Comparison of ENCODE assay signal across 10 cellular contexts in the genomic region with DNA sequence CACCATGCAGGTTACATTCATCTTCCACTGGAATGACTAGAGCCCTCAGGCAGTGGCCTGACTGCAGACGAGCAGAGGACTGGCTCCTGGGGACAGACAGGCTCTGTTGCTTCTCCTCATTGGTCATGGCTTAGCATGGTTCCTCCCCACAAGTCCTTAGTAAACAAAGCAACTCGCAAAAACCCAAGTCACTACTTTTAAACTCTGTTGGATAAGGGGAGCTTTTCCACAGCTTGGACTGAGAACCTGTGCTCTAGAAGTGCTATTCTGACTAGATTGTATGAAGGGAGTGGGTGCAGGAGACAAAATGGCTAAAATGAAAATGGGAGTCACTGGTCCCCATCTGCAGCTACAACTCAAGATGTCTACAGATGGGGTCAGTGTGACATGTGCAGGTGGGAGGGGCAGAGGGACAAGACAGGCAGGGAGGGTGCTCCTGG. TPM values are rescaled to one million over a fixed set of nuclear protein-coding genes. Genes with fewer than 3 reads are reported as not detected.
DNase-seq lines count a peak whose midpoint lies in the region; ATAC-seq, FAIRE-seq and TF ChIP-seq lines count a peak whose summit lies in the region.
"Not testable (repeated sequence)": the region's sequence is repeated elsewhere in the genome, so short reads cannot be mapped to it uniquely, and the experiment has no call there.
"Had no signal": no experiment of that assay in that cellular context is flagged by ENCODE, and none has a peak within 500 bp of the region (broad histone marks: within the 10 kb centered on the region; RNA-seq: fewer than 3 reads in every experiment).

No MANE protein-coding gene starts in this region.

- not testable (repeated sequence) for TF ChIP-seq CTCF in 22Rv1 (IDR thresholded peaks at IDR 0.05); GM23338 (conservative IDR thresholded peaks at IDR 0.05; ENCODE audit: low read depth in 2 of 2); PC-9 (conservative IDR thresholded peaks at IDR 0.05); foreskin fibroblast (IDR thresholded peaks at IDR 0.05; ENCODE audit: low read depth, low read length); HepG2 (CRISPR knock-in tag; IDR thresholded peaks at IDR 0.05)

- H3K36me3 Mint-ChIP-seq in GM23338 (ENCODE audit: low read depth); stimulated activated effector memory CD8-positive, alpha-beta T cell treated with anti-CD3 and anti-CD28 coated beads, Interleukin-12 subunit alpha, Interleukin-12 subunit beta, amount 100 ng/mL, for 72 hours: not testable (repeated sequence)

- not testable (repeated sequence) for H3K36me3 ChIP-seq in GM23338 (ENCODE audit: insufficient read depth); PC-9 (ENCODE audit: low read depth); HepG2 (replicated peaks in 1 of 2; ENCODE audit: control insufficient read depth in 1 of 2, insufficient read depth in 2 of 2, low read length in 2 of 2)

- H3K9me2 ChIP-seq in GM23338 (ENCODE audit: insufficient read depth); PC-9 (ENCODE audit: insufficient read depth): not testable (repeated sequence)

- H3K27me3 Mint-ChIP-seq in GM23338 (ENCODE audit: insufficient read depth, low read depth, poor library complexity), result not testable (repeated sequence)

- H2AFZ ChIP-seq in GM23338; PC-9; HepG2 (ENCODE audit: low read length): not testable (repeated sequence)

- not testable (repeated sequence) for TF ChIP-seq EP300 in HepG2 (IDR thresholded peaks at IDR 0.05; ENCODE audit: low read depth in 2 of 2, low read length in 2 of 2); HepG2 (CRISPR knock-in tag; IDR thresholded peaks at IDR 0.05; ENCODE audit: borderline replicate concordance)

- not testable (repeated sequence) for H3K9ac ChIP-seq in HepG2 (ENCODE audit: insufficient read depth, low read depth, low read length)

- H3K27ac ChIP-seq in 22Rv1 (peak overlapping the region; percentile 62), PC-9 (peak overlapping the region; percentile 35; the same call in 1 of the 2 replicates)
- not testable (repeated sequence) for H3K27ac ChIP-seq in GM23338 (ENCODE audit: low read depth); HepG2 (ENCODE audit: extremely low read length, insufficient read depth, low read length)

- H3K4me3 Mint-ChIP-seq in GM23338; stimulated activated effector memory CD8-positive, alpha-beta T cell treated with anti-CD3 and anti-CD28 coated beads, Interleukin-12 subunit alpha, Interleukin-12 subunit beta, amount 100 ng/mL, for 72 hours: not testable (repeated sequence)

- H3K27ac Mint-ChIP-seq in GM23338, result peak overlapping the region; percentile 23; the same call in 1 of the 2 replicates
- peak overlapping the region; percentile 56 for H3K27ac Mint-ChIP-seq in stimulated activated effector memory CD8-positive, alpha-beta T cell treated with anti-CD3 and anti-CD28 coated beads, Interleukin-12 subunit alpha, Interleukin-12 subunit beta, amount 100 ng/mL, for 72 hours

- H3K27me3 ChIP-seq in GM23338 (ENCODE audit: insufficient read depth); PC-9 (ENCODE audit: insufficient read depth, low read depth); HepG2 (ENCODE audit: control insufficient read depth in 1 of 2, insufficient read depth in 2 of 2, low read length in 2 of 2): not testable (repeated sequence)

- BruUV-seq in PC-9 (replicated peaks; lab: Mats Ljungman, UMichigan); HepG2 (replicated peaks; lab: Mats Ljungman, UMichigan): not testable (repeated sequence)

- not testable (repeated sequence) for H3F3A ChIP-seq in GM23338 (replicated peaks; ENCODE audit: low read depth)
- H3F3A ChIP-seq in PC-9 (ENCODE audit: insufficient read depth, low read depth), result peaks cover 40% of the 10 kb centered on the region

- not testable (repeated sequence) for H4K20me1 ChIP-seq in GM23338 (replicated peaks; ENCODE audit: insufficient read depth); PC-9 (ENCODE audit: insufficient read depth); HepG2 (ENCODE audit: insufficient read depth, low read length)

- H3K4me1 Mint-ChIP-seq in GM23338; stimulated activated effector memory CD8-positive, alpha-beta T cell treated with anti-CD3 and anti-CD28 coated beads, Interleukin-12 subunit alpha, Interleukin-12 subunit beta, amount 100 ng/mL, for 72 hours: not testable (repeated sequence)

- not testable (repeated sequence) for H3K4me2 ChIP-seq in GM23338, PC-9
- peak overlapping the region; percentile 39; the same call in 1 of the 2 replicates for H3K4me2 ChIP-seq in HepG2 (ENCODE audit: low read depth, low read length)

- CTCF ChIA-PET in PC-9 (lab: Charles Lee); HepG2 (lab: Yijun Ruan, JAX; ENCODE audit: low intra/inter-chr PET ratio, low total read pairs): not testable (repeated sequence)

- POLR2A ChIA-PET in PC-9 (lab: Charles Lee; ENCODE audit: unreplicated experiment), result interaction anchor here (0.6 to 0.7 kb wide), 2 partner anchors 40 to 52 kb away, joined by 3 to 8 read pairs; partner anchors contain the start of gene MRPL49
- POLR2A ChIA-PET in HepG2 (lab: Yijun Ruan, JAX), result interaction anchor here (1.6 to 2.9 kb wide), 2 partner anchors 39 to 52 kb away, joined by 4 to 13 read pairs; partner anchors contain the start of genes FAU and MRPL49

- H3K9me3 ChIP-seq in PC-9 (ENCODE audit: insufficient read depth, low read depth); HepG2 (ENCODE audit: low read length): not testable (repeated sequence)

- not testable (repeated sequence) for H3K4me3 ChIP-seq in GM23338; PC-9; foreskin fibroblast (ENCODE audit: low read depth in 1 of 2, low read length in 2 of 2); HepG2 (replicated peaks in 1 of 3; ENCODE audit: insufficient read depth in 1 of 3, low read depth in 2 of 3, low read length in 3 of 3)

- intact Hi-C loops in PC-9 (cut with micrococcal nuclease; ENCODE audit: unreplicated experiment); HepG2 (cut with micrococcal nuclease; ENCODE audit: unreplicated experiment): not testable (repeated sequence)

- DNase-seq in GM23338 (ENCODE audit: low spot score); HepG2 (ENCODE audit: low spot score); stimulated activated effector memory CD8-positive, alpha-beta T cell treated with anti-CD3 and anti-CD28 coated beads, Interleukin-12 subunit alpha, Interleukin-12 subunit beta, amount 100 ng/mL, for 72 hours (ENCODE audit: low spot score in 2 of 2): not testable (repeated sequence)
- peak; percentile 75 for DNase-seq in M059J (ENCODE audit: low read depth)
- DNase-seq in PC-9, result peak; percentile 55 to 74
- DNase-seq in activated CD8-positive, alpha-beta memory T cell treated with anti-CD3 and anti-CD28 coated beads for 24 hours, result peak; percentile 32
- peak; percentile 21 to 36 for DNase-seq in foreskin fibroblast

- FAIRE-seq in HepG2 (lab: Jason Lieb, UNC), result not testable (repeated sequence)

- WGBS in HepG2 (ENCODE audit: low lambda C conversion rate), result 8% methylated on average over 2 of the region's 2 CpGs

- H3K79me2 ChIP-seq in GM23338 (replicated peaks; ENCODE audit: insufficient read depth); PC-9 (ENCODE audit: low read depth); HepG2 (ENCODE audit: insufficient read depth, low read length): not testable (repeated sequence)

- not testable (repeated sequence) for H3K4me1 ChIP-seq in GM23338 (ENCODE audit: insufficient read depth); PC-9 (replicated peaks; ENCODE audit: insufficient read depth)
- peaks cover 39% of the 10 kb centered on the region for H3K4me1 ChIP-seq in HepG2 (ENCODE audit: insufficient read depth, low read length)

- not testable (repeated sequence) for TF ChIP-seq RAD21 in HepG2 (CRISPR knock-in tag; IDR thresholded peaks at IDR 0.05)

- not testable (repeated sequence) for TF ChIP-seq POLR2A in HepG2 (IDR thresholded peaks at IDR 0.05; ENCODE audit: insufficient read depth in 1 of 2, low read depth in 2 of 2, low read length in 2 of 2)

- ATAC-seq in GM23338; stimulated activated effector memory CD8-positive, alpha-beta T cell treated with anti-CD3 and anti-CD28 coated beads, Interleukin-12 subunit alpha, Interleukin-12 subunit beta, amount 100 ng/mL, for 72 hours: not testable (repeated sequence)
- ATAC-seq in HepG2, result peak; percentile 41; the same call in 1 of the 3 replicates

- in situ Hi-C loops in HepG2 (cut with HindIII; ENCODE audit: extremely low pct_ligation_motif_present, low pct_unique_long_range_greater_than_20kb), result not testable (repeated sequence)

- H3K9me3 Mint-ChIP-seq in GM23338; stimulated activated effector memory CD8-positive, alpha-beta T cell treated with anti-CD3 and anti-CD28 coated beads, Interleukin-12 subunit alpha, Interleukin-12 subunit beta, amount 100 ng/mL, for 72 hours: not testable (repeated sequence)

RNA-seq across cellular contexts. Expression of gene SPDYC, which starts 4.6 kb away (rescaled TPM):
- not detected in 2 replicates for total RNA-seq in GM23338 (2014; rRNA removed; shearing (Covaris generic))
- polyA plus RNA-seq in GM23338 (2016; fragmentation: Nextera tagmentation; extraction: Ambion mirVana) (0.27 and 0.52 TPM in 2 replicates), HepG2 (2011; rRNA removed) (0.26 and 0.33 TPM in 2 replicates)
- total RNA-seq in M059J (2014; rRNA removed; shearing (Covaris generic)), result not detected in 2 replicates
- total RNA-seq in PC-9 (2021) (not detected in 2 replicates), HepG2 (2016; rRNA removed; fragmentation: Illumina TruSeq; extraction: Trizol) (0.15 TPM in 1 of 2 replicates, not detected in the other)
- total RNA-seq in HepG2 (2016; cell fraction: cytosol; rRNA removed; fragmentation: Illumina TruSeq; extraction: Trizol; ENCODE audit: low read depth), result not detected in 2 replicates
- total RNA-seq in HepG2 (2016; cell fraction: insoluble cytoplasmic fraction; rRNA removed; fragmentation: Illumina TruSeq; extraction: Trizol), result 0.15 and 0.19 TPM in 2 replicates
- total RNA-seq in HepG2 (2016; cell fraction: membrane; rRNA removed; fragmentation: Illumina TruSeq; extraction: Trizol), result not detected in 2 replicates
- not detected in 2 replicates for total RNA-seq in HepG2 (2016; cell fraction: nucleus; rRNA removed; fragmentation: Illumina TruSeq; extraction: Trizol)
- 0.18 and 0.28 TPM in 2 replicates for polyA plus RNA-seq in HepG2 (2011; cell fraction: cytosol; rRNA removed)
- 0.42 and 0.71 TPM in 2 replicates for polyA plus RNA-seq in HepG2 (2011; cell fraction: nucleus; rRNA removed)
- polyA plus RNA-seq in HepG2 (2012), result 0.39 and 0.44 TPM in 2 replicates
- polyA plus RNA-seq in HepG2 (2016; cell fraction: cytosol; fragmentation: Illumina TruSeq; extraction: Trizol; ENCODE audit: low read depth), result not detected in 2 replicates
- not detected in 2 replicates for polyA plus RNA-seq in HepG2 (2016; cell fraction: insoluble cytoplasmic fraction; fragmentation: Illumina TruSeq; extraction: Trizol; ENCODE audit: low read depth)
- polyA plus RNA-seq in HepG2 (2016; cell fraction: membrane; fragmentation: Illumina TruSeq; extraction: Trizol; ENCODE audit: low read depth), result not detected in 2 replicates
- 0.52 TPM in 1 of 2 replicates, not detected in the other for polyA plus RNA-seq in HepG2 (2016; cell fraction: nucleus; fragmentation: Illumina TruSeq; extraction: Trizol; ENCODE audit: insufficient read depth, low read depth)
- not detected in 2 replicates for polyA minus RNA-seq in HepG2 (2011; rRNA and poly(A)+ RNA removed; ENCODE audit: low replicate concordance)
- 0.59 TPM in 1 of 2 replicates, not detected in the other for polyA minus RNA-seq in HepG2 (2011; cell fraction: cytosol; rRNA and poly(A)+ RNA removed)
- polyA minus RNA-seq in HepG2 (2011; cell fraction: nucleus; rRNA and poly(A)+ RNA removed), result not detected in 2 replicates
- total RNA-seq: Right ventricle myocardium superior had no signal
- polyA plus RNA-seq: BJ had no signal

RNA-seq across cellular contexts. Expression of gene CAPN1, which starts 7.1 kb away (rescaled TPM):
- 271 and 277 TPM in 2 replicates for total RNA-seq in GM23338 (2014; rRNA removed; shearing (Covaris generic))
- 63.0 and 67.3 TPM in 2 replicates for polyA plus RNA-seq in GM23338 (2016; fragmentation: Nextera tagmentation; extraction: Ambion mirVana)
- total RNA-seq in M059J (2014; rRNA removed; shearing (Covaris generic)), result 208 and 246 TPM in 2 replicates
- total RNA-seq in PC-9 (2021), result 502 and 559 TPM in 2 replicates
- total RNA-seq in HepG2 (2016; rRNA removed; fragmentation: Illumina TruSeq; extraction: Trizol), result 51.2 and 57.3 TPM in 2 replicates
- total RNA-seq in HepG2 (2016; cell fraction: cytosol; rRNA removed; fragmentation: Illumina TruSeq; extraction: Trizol; ENCODE audit: low read depth), result 26.4 and 34.4 TPM in 2 replicates
- total RNA-seq in HepG2 (2016; cell fraction: insoluble cytoplasmic fraction; rRNA removed; fragmentation: Illumina TruSeq; extraction: Trizol), result 43.3 and 63.5 TPM in 2 replicates
- total RNA-seq in HepG2 (2016; cell fraction: membrane; rRNA removed; fragmentation: Illumina TruSeq; extraction: Trizol), result 26.6 and 29.7 TPM in 2 replicates
- total RNA-seq in HepG2 (2016; cell fraction: nucleus; rRNA removed; fragmentation: Illumina TruSeq; extraction: Trizol), result 37.0 and 44.2 TPM in 2 replicates
- 82.6 and 92.6 TPM in 2 replicates for polyA plus RNA-seq in HepG2 (2011; rRNA removed)
- polyA plus RNA-seq in HepG2 (2011; cell fraction: cytosol; rRNA removed), result 23.9 and 34.7 TPM in 2 replicates
- polyA plus RNA-seq in HepG2 (2011; cell fraction: nucleus; rRNA removed), result 429 and 543 TPM in 2 replicates
- 41.7 and 58.1 TPM in 2 replicates for polyA plus RNA-seq in HepG2 (2012)
- 11.8 and 12.0 TPM in 2 replicates for polyA plus RNA-seq in HepG2 (2016; cell fraction: cytosol; fragmentation: Illumina TruSeq; extraction: Trizol; ENCODE audit: low read depth)
- 39.8 and 54.5 TPM in 2 replicates for polyA plus RNA-seq in HepG2 (2016; cell fraction: insoluble cytoplasmic fraction; fragmentation: Illumina TruSeq; extraction: Trizol; ENCODE audit: low read depth)
- 24.4 and 28.3 TPM in 2 replicates for polyA plus RNA-seq in HepG2 (2016; cell fraction: membrane; fragmentation: Illumina TruSeq; extraction: Trizol; ENCODE audit: low read depth)
- polyA plus RNA-seq in HepG2 (2016; cell fraction: nucleus; fragmentation: Illumina TruSeq; extraction: Trizol; ENCODE audit: insufficient read depth, low read depth), result 116 and 118 TPM in 2 replicates
- 129 and 175 TPM in 2 replicates for polyA minus RNA-seq in HepG2 (2011; rRNA and poly(A)+ RNA removed; ENCODE audit: low replicate concordance)
- 33.2 and 36.8 TPM in 2 replicates for polyA minus RNA-seq in HepG2 (2011; cell fraction: cytosol; rRNA and poly(A)+ RNA removed)
- polyA minus RNA-seq in HepG2 (2011; cell fraction: nucleus; rRNA and poly(A)+ RNA removed), result 47.1 and 54.0 TPM in 2 replicates

RNA-seq across cellular contexts. Expression of gene SYVN1, which starts 40.3 kb away (rescaled TPM):
- 28.3 and 28.7 TPM in 2 replicates for total RNA-seq in GM23338 (2014; rRNA removed; shearing (Covaris generic))
- polyA plus RNA-seq in GM23338 (2016; fragmentation: Nextera tagmentation; extraction: Ambion mirVana) (13.8 and 14.0 TPM in 2 replicates), HepG2 (2011; rRNA removed) (22.5 and 25.8 TPM in 2 replicates)
- total RNA-seq in M059J (2014; rRNA removed; shearing (Covaris generic)), result 27.0 and 37.8 TPM in 2 replicates
- total RNA-seq in PC-9 (2021) (40.9 and 51.5 TPM in 2 replicates), HepG2 (2016; rRNA removed; fragmentation: Illumina TruSeq; extraction: Trizol) (7.4 and 10.3 TPM in 2 replicates)
- 5.5 and 6.4 TPM in 2 replicates for total RNA-seq in HepG2 (2016; cell fraction: cytosol; rRNA removed; fragmentation: Illumina TruSeq; extraction: Trizol; ENCODE audit: low read depth)
- total RNA-seq in HepG2 (2016; cell fraction: insoluble cytoplasmic fraction; rRNA removed; fragmentation: Illumina TruSeq; extraction: Trizol), result 7.6 and 9.3 TPM in 2 replicates
- 5.6 and 6.7 TPM in 2 replicates for total RNA-seq in HepG2 (2016; cell fraction: membrane; rRNA removed; fragmentation: Illumina TruSeq; extraction: Trizol)
- 25.3 and 26.9 TPM in 2 replicates for total RNA-seq in HepG2 (2016; cell fraction: nucleus; rRNA removed; fragmentation: Illumina TruSeq; extraction: Trizol)
- polyA plus RNA-seq in HepG2 (2011; cell fraction: cytosol; rRNA removed), result 17.6 and 23.4 TPM in 2 replicates
- polyA plus RNA-seq in HepG2 (2011; cell fraction: nucleus; rRNA removed), result 115 and 119 TPM in 2 replicates
- polyA plus RNA-seq in HepG2 (2012), result 33.9 and 47.9 TPM in 2 replicates
- 2.0 and 2.2 TPM in 2 replicates for polyA plus RNA-seq in HepG2 (2016; cell fraction: cytosol; fragmentation: Illumina TruSeq; extraction: Trizol; ENCODE audit: low read depth)
- polyA plus RNA-seq in HepG2 (2016; cell fraction: insoluble cytoplasmic fraction; fragmentation: Illumina TruSeq; extraction: Trizol; ENCODE audit: low read depth), result 7.4 and 12.4 TPM in 2 replicates
- polyA plus RNA-seq in HepG2 (2016; cell fraction: membrane; fragmentation: Illumina TruSeq; extraction: Trizol; ENCODE audit: low read depth), result 3.4 and 4.9 TPM in 2 replicates
- 64.5 and 69.0 TPM in 2 replicates for polyA plus RNA-seq in HepG2 (2016; cell fraction: nucleus; fragmentation: Illumina TruSeq; extraction: Trizol; ENCODE audit: insufficient read depth, low read depth)
- 98.7 and 122 TPM in 2 replicates for polyA minus RNA-seq in HepG2 (2011; rRNA and poly(A)+ RNA removed; ENCODE audit: low replicate concordance)
- 35.8 and 47.2 TPM in 2 replicates for polyA minus RNA-seq in HepG2 (2011; cell fraction: cytosol; rRNA and poly(A)+ RNA removed)
- polyA minus RNA-seq in HepG2 (2011; cell fraction: nucleus; rRNA and poly(A)+ RNA removed), result 51.0 and 56.2 TPM in 2 replicates

RNA-seq across cellular contexts. Expression of gene MRPL49, which starts 52.5 kb away (rescaled TPM):
- total RNA-seq in GM23338 (2014; rRNA removed; shearing (Covaris generic)), result 61.9 and 64.9 TPM in 2 replicates
- polyA plus RNA-seq in GM23338 (2016; fragmentation: Nextera tagmentation; extraction: Ambion mirVana), result 27.7 and 28.4 TPM in 2 replicates
- 68.9 and 87.8 TPM in 2 replicates for total RNA-seq in M059J (2014; rRNA removed; shearing (Covaris generic))
- total RNA-seq in PC-9 (2021), result 84.5 and 95.0 TPM in 2 replicates
- 53.3 and 63.2 TPM in 2 replicates for total RNA-seq in HepG2 (2016; rRNA removed; fragmentation: Illumina TruSeq; extraction: Trizol)
- 9.5 and 10.0 TPM in 2 replicates for total RNA-seq in HepG2 (2016; cell fraction: cytosol; rRNA removed; fragmentation: Illumina TruSeq; extraction: Trizol; ENCODE audit: low read depth)
- total RNA-seq in HepG2 (2016; cell fraction: insoluble cytoplasmic fraction; rRNA removed; fragmentation: Illumina TruSeq; extraction: Trizol), result 54.6 and 65.9 TPM in 2 replicates
- total RNA-seq in HepG2 (2016; cell fraction: membrane; rRNA removed; fragmentation: Illumina TruSeq; extraction: Trizol), result 26.1 and 26.5 TPM in 2 replicates
- 17.5 and 18.4 TPM in 2 replicates for total RNA-seq in HepG2 (2016; cell fraction: nucleus; rRNA removed; fragmentation: Illumina TruSeq; extraction: Trizol)
- polyA plus RNA-seq in HepG2 (2011; rRNA removed), result 39.2 and 41.4 TPM in 2 replicates
- 45.2 and 53.6 TPM in 2 replicates for polyA plus RNA-seq in HepG2 (2011; cell fraction: cytosol; rRNA removed)
- 10.1 and 14.8 TPM in 2 replicates for polyA plus RNA-seq in HepG2 (2011; cell fraction: nucleus; rRNA removed)
- 19.0 and 22.8 TPM in 2 replicates for polyA plus RNA-seq in HepG2 (2012)
- polyA plus RNA-seq in HepG2 (2016; cell fraction: cytosol; fragmentation: Illumina TruSeq; extraction: Trizol; ENCODE audit: low read depth), result 7.7 TPM in 2 replicates
- polyA plus RNA-seq in HepG2 (2016; cell fraction: insoluble cytoplasmic fraction; fragmentation: Illumina TruSeq; extraction: Trizol; ENCODE audit: low read depth), result 66.0 and 68.9 TPM in 2 replicates
- polyA plus RNA-seq in HepG2 (2016; cell fraction: membrane; fragmentation: Illumina TruSeq; extraction: Trizol; ENCODE audit: low read depth), result 17.1 and 17.2 TPM in 2 replicates
- 27.1 and 27.9 TPM in 2 replicates for polyA plus RNA-seq in HepG2 (2016; cell fraction: nucleus; fragmentation: Illumina TruSeq; extraction: Trizol; ENCODE audit: insufficient read depth, low read depth)
- 32.3 and 86.6 TPM in 2 replicates for polyA minus RNA-seq in HepG2 (2011; rRNA and poly(A)+ RNA removed; ENCODE audit: low replicate concordance)
- 14.0 and 16.4 TPM in 2 replicates for polyA minus RNA-seq in HepG2 (2011; cell fraction: cytosol; rRNA and poly(A)+ RNA removed)
- 11.6 and 13.6 TPM in 2 replicates for polyA minus RNA-seq in HepG2 (2011; cell fraction: nucleus; rRNA and poly(A)+ RNA removed)

RNA-seq across cellular contexts. Expression of gene FAU, which starts 52.7 kb away (rescaled TPM):
- 262 and 329 TPM in 2 replicates for total RNA-seq in GM23338 (2014; rRNA removed; shearing (Covaris generic))
- polyA plus RNA-seq in GM23338 (2016; fragmentation: Nextera tagmentation; extraction: Ambion mirVana), result 1,177 and 1,316 TPM in 2 replicates
- total RNA-seq in M059J (2014; rRNA removed; shearing (Covaris generic)), result 290 and 443 TPM in 2 replicates
- 973 and 1,165 TPM in 2 replicates for total RNA-seq in PC-9 (2021)
- total RNA-seq in HepG2 (2016; rRNA removed; fragmentation: Illumina TruSeq; extraction: Trizol), result 869 and 1,024 TPM in 2 replicates
- 647 and 670 TPM in 2 replicates for total RNA-seq in HepG2 (2016; cell fraction: cytosol; rRNA removed; fragmentation: Illumina TruSeq; extraction: Trizol; ENCODE audit: low read depth)
- total RNA-seq in HepG2 (2016; cell fraction: insoluble cytoplasmic fraction; rRNA removed; fragmentation: Illumina TruSeq; extraction: Trizol), result 906 and 1,117 TPM in 2 replicates
- 759 and 784 TPM in 2 replicates for total RNA-seq in HepG2 (2016; cell fraction: membrane; rRNA removed; fragmentation: Illumina TruSeq; extraction: Trizol)
- 357 and 372 TPM in 2 replicates for total RNA-seq in HepG2 (2016; cell fraction: nucleus; rRNA removed; fragmentation: Illumina TruSeq; extraction: Trizol)
- 374 and 392 TPM in 2 replicates for polyA plus RNA-seq in HepG2 (2011; rRNA removed)
- polyA plus RNA-seq in HepG2 (2011; cell fraction: cytosol; rRNA removed), result 479 and 733 TPM in 2 replicates
- 228 and 230 TPM in 2 replicates for polyA plus RNA-seq in HepG2 (2011; cell fraction: nucleus; rRNA removed)
- polyA plus RNA-seq in HepG2 (2012), result 713 and 760 TPM in 2 replicates
- polyA plus RNA-seq in HepG2 (2016; cell fraction: cytosol; fragmentation: Illumina TruSeq; extraction: Trizol; ENCODE audit: low read depth), result 645 and 677 TPM in 2 replicates
- polyA plus RNA-seq in HepG2 (2016; cell fraction: insoluble cytoplasmic fraction; fragmentation: Illumina TruSeq; extraction: Trizol; ENCODE audit: low read depth), result 876 and 937 TPM in 2 replicates
- polyA plus RNA-seq in HepG2 (2016; cell fraction: membrane; fragmentation: Illumina TruSeq; extraction: Trizol; ENCODE audit: low read depth), result 684 and 723 TPM in 2 replicates
- polyA plus RNA-seq in HepG2 (2016; cell fraction: nucleus; fragmentation: Illumina TruSeq; extraction: Trizol; ENCODE audit: insufficient read depth, low read depth), result 488 and 523 TPM in 2 replicates
- 284 and 286 TPM in 2 replicates for polyA minus RNA-seq in HepG2 (2011; rRNA and poly(A)+ RNA removed; ENCODE audit: low replicate concordance)
- polyA minus RNA-seq in HepG2 (2011; cell fraction: cytosol; rRNA and poly(A)+ RNA removed), result 148 and 154 TPM in 2 replicates
- 68.0 and 81.7 TPM in 2 replicates for polyA minus RNA-seq in HepG2 (2011; cell fraction: nucleus; rRNA and poly(A)+ RNA removed)
